ENCODE assay signal across 12 cellular contexts in the genomic region with DNA sequence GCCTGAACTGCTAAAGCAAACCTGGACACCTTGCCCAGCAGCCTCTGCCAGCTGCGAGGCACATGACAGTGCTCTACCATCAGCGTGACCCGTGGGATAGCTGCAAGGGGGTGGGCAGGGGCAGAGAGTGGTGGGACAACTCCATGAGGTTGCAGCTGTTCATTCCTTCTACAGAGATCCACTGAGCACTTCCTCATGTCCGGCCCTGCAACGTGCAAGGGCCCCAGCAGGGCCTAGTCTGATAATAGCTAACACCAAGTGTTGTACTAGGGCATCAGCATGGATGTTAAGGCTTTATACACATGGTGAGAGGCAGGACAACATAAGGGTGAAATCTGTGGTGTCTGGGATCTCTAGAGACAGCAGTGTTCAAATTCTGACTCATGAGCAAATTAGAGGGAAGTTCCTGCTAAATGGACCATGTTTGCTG. TPM values are rescaled to one million over a fixed set of nuclear protein-coding genes. Genes with fewer than 3 reads are reported as not detected.
DNase-seq lines count a peak whose midpoint lies in the region; ATAC-seq and TF ChIP-seq lines count a peak whose summit lies in the region.
"Had no signal": no experiment of that assay in that cellular context is flagged by ENCODE, and none has a peak within 500 bp of the region (broad histone marks: within the 10 kb centered on the region; RNA-seq: fewer than 3 reads in every experiment).

No MANE protein-coding gene starts in this region.

- no peak overlapping the region for H3K9ac ChIP-seq in mesendoderm (ENCODE audit: low read length)

- H3K79me2 ChIP-seq in mesendoderm (ENCODE audit: control insufficient read depth, insufficient read depth, low read length), result no peaks in the 10 kb centered on the region

- H3K4me3 ChIP-seq in mesendoderm (ENCODE audit: low read length), result no peak overlapping the region

- no peaks in the 10 kb centered on the region for H3K27me3 Mint-ChIP-seq in CD4-positive, alpha-beta T cell

- WGBS in mesendoderm (ENCODE audit: extremely low coverage, insufficient coverage, low lambda C conversion rate), result no CpG with 5 or more reads among the region's 5 CpGs

- no peaks in the 10 kb centered on the region for H3K36me3 ChIP-seq in mesendoderm (ENCODE audit: control insufficient read depth, insufficient read depth, low read length)

- CTCF ChIA-PET in CD4-positive, alpha-beta T cell (lab: Charles Lee), result interaction anchor here (0.9 kb wide), 1 partner anchor 31 kb away, joined by 3 read pairs; no protein-coding TSS in a partner anchor

- peaks cover 3% of the 10 kb centered on the region for H3K4me1 ChIP-seq in mesendoderm (ENCODE audit: control insufficient read depth, low read depth, low read length)

- peak overlapping the region; percentile 5 for H3K27ac Mint-ChIP-seq in CD4-positive, alpha-beta T cell
- H3K27ac Mint-ChIP-seq: activated T-helper 2 cell treated with anti-CD3 and anti-CD28 coated beads, Interferon-gamma antibody, Interleukin-2, Interleukin-4, amounts not matched to agents 10 μg/mL and 5 μg/mL and 100 μg/mL, durations not matched to agents 14 hours and 24 hours and 36 hours had no signal

- no peaks in the 10 kb centered on the region for H3K9me3 Mint-ChIP-seq in CD4-positive, alpha-beta T cell
- H3K9me3 Mint-ChIP-seq: activated T-helper 2 cell treated with anti-CD3 and anti-CD28 coated beads, Interferon-gamma antibody, Interleukin-2, Interleukin-4, amounts not matched to agents 10 μg/mL and 5 μg/mL and 100 μg/mL, durations not matched to agents 14 hours and 24 hours and 36 hours had no signal

- peaks cover 16% of the 10 kb centered on the region for H3K36me3 Mint-ChIP-seq in CD4-positive, alpha-beta T cell (ENCODE audit: low read depth)

- intact Hi-C loops in CD4-positive, alpha-beta T cell (cut with DNase I, micrococcal nuclease), result no loop called here

- POLR2A ChIA-PET in CD4-positive, alpha-beta T cell (lab: Charles Lee), result no interaction called here

- DNase-seq in CD4-positive, alpha-beta T cell, result no peak
- DNase-seq in RPMI8226, result peak; percentile 33
- no peak for DNase-seq in mesendoderm
- DNase-seq in stimulated activated CD4-positive, alpha-beta T cell treated with anti-CD3 and anti-CD28 coated beads, Interleukin-15, amount 100 ng/mL, for 24 hours, result no peak
- DNase-seq in SW 1271 (lab: John Stamatoyannopoulos, UW), result no peak
- DNase-seq in NCI-H526 (lab: John Stamatoyannopoulos, UW), result no peak
- DNase-seq in T-helper 9 cell, result no peak
- DNase-seq: kidney, NCI-H2029 treated with DMSO at 0.1 percent for 48 hours, T-helper 1 cell had no signal

- H3K4me1 Mint-ChIP-seq in CD4-positive, alpha-beta T cell (ENCODE audit: low read depth), result peaks cover 34% of the 10 kb centered on the region

- H2BK5ac ChIP-seq in mesendoderm (ENCODE audit: low read length), result no peak overlapping the region

- peaks cover 2% of the 10 kb centered on the region for H3K79me1 ChIP-seq in mesendoderm (ENCODE audit: low read length)

- H2AK5ac ChIP-seq in mesendoderm (ENCODE audit: low read length), result no peak overlapping the region

- H3K4ac ChIP-seq in mesendoderm (ENCODE audit: low read depth, low read length), result no peak overlapping the region

- no peak overlapping the region for H3K56ac ChIP-seq in mesendoderm (ENCODE audit: low read length)

- H2BK120ac ChIP-seq in mesendoderm (ENCODE audit: low read depth, low read length), result no peak overlapping the region

- H4K5ac ChIP-seq in mesendoderm (ENCODE audit: low read length), result no peak overlapping the region

- H3K27me3 ChIP-seq in CD4-positive, alpha-beta T cell (ENCODE audit: control insufficient read depth, insufficient read depth, low read length), result no peaks in the 10 kb centered on the region
- H3K27me3 ChIP-seq in mesendoderm (ENCODE audit: insufficient read depth, low read length, poor library complexity), result no peaks in the 10 kb centered on the region

- H3K4me3 Mint-ChIP-seq in CD4-positive, alpha-beta T cell, result no peak overlapping the region

- no peak for TF ChIP-seq CTCF in CD4-positive, alpha-beta T cell (IDR thresholded peaks at IDR 0.05)

- no peak overlapping the region for H3K27ac ChIP-seq in CD4-positive, alpha-beta T cell (ENCODE audit: low read depth, low read length)
- H3K27ac ChIP-seq in mesendoderm (ENCODE audit: low read depth, low read length), result no peak overlapping the region

- H3K23ac ChIP-seq in mesendoderm (ENCODE audit: low read length), result peak overlapping the region; percentile 19

- H3K18ac ChIP-seq in mesendoderm (ENCODE audit: low read length), result no peak overlapping the region

- no peak overlapping the region for H4K8ac ChIP-seq in mesendoderm (ENCODE audit: low read depth, low read length)

- H3K4me2 ChIP-seq in mesendoderm (ENCODE audit: low read length), result no peak overlapping the region

- H2BK15ac ChIP-seq in mesendoderm (replicated peaks; ENCODE audit: low read depth), result no peak overlapping the region

- no peaks in the 10 kb centered on the region for H3K9me3 ChIP-seq in CD4-positive, alpha-beta T cell (ENCODE audit: control insufficient read depth, low read length)

- ATAC-seq in CD4-positive, alpha-beta T cell (ENCODE audit: poor library complexity), result no peak
- ATAC-seq in GM21786 (IDR thresholded peaks at IDR 0.05; ENCODE audit: unreplicated experiment), result peak; percentile 37

RNA-seq across cellular contexts. Expression of a gene that starts 14.3 kb away (rescaled TPM):
- total RNA-seq in CD4-positive, alpha-beta T cell, result 10 to 100 TPM; 11.6 to 12.6 TPM
- polyA plus RNA-seq in mesendoderm (2013, experiment 1 of 2), result 5.5 TPM
- polyA plus RNA-seq in mesendoderm (2013, experiment 2 of 2), result 5.2 TPM

RNA-seq across cellular contexts. Expression of a gene that starts 40.4 kb away (rescaled TPM):
- 1 to 10 TPM; 6.3 to 6.6 TPM for total RNA-seq in CD4-positive, alpha-beta T cell
- polyA plus RNA-seq in mesendoderm (2013, experiment 1 of 2), result 81.7 TPM
- 83.4 TPM for polyA plus RNA-seq in mesendoderm (2013, experiment 2 of 2)
